In the genomic region with DNA sequence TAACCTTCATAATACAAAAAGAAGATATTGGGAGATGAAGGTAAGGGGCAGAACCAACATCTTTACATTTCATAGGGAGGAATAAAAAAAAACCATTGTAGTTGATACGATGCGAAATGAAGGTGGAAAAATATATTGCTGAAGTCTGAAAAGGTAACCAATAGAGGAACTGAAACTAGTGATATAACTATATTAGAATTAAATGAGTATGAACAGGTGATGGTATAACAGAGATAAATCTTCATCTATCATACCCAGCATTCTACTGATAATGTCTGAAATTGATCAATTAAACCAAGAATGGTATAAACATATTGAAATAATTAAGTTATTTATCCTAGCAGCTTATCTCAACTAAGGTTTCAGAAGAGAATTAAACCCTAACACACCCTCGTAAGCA, we compare ENCODE assay signal across 16 cellular contexts.
"Had no signal": no experiment of that assay in that cellular context is flagged by ENCODE, and none has a peak within 500 bp of the region (broad histone marks: within the 10 kb centered on the region; RNA-seq: fewer than 3 reads in every experiment).

No MANE protein-coding gene starts in this region.

- H3K4me1 Mint-ChIP-seq: activated CD4-positive, alpha-beta T cell treated with anti-CD3 and anti-CD28 coated beads, Interleukin-2, amount 10 ng/mL, durations not matched to agents 7 days and 5 days; memory B cell; stimulated activated naive B cell treated with anti-CD40 and anti-IgM and Interleukin-4, amounts not matched to agents 10 μg/mL and 1 μg/mL and 100 μg/mL, for 72 hours had no signal

- H3K36me3 Mint-ChIP-seq: memory B cell; stimulated activated naive B cell treated with anti-CD40 and anti-IgM and Interleukin-4, amounts not matched to agents 10 μg/mL and 1 μg/mL and 100 μg/mL, for 72 hours had no signal

- H3K27ac Mint-ChIP-seq: activated CD4-positive, alpha-beta T cell treated with anti-CD3 and anti-CD28 coated beads, Interleukin-2, amount 10 ng/mL, durations not matched to agents 7 days and 5 days; activated naive CD8-positive, alpha-beta T cell treated with anti-CD3 and anti-CD28 coated beads, Interleukin-2, amount 10 ng/mL, durations not matched to agents 7 days and 5 days; activated T-cell treated with anti-CD3 and anti-CD28 coated beads, Interleukin-2, amount 50 U/mL, for 72 hours; effector memory CD8-positive, alpha-beta T cell; memory B cell; stimulated activated naive B cell treated with anti-CD40 and anti-IgM and Interleukin-4, amounts not matched to agents 10 μg/mL and 1 μg/mL and 100 μg/mL, for 72 hours had no signal

- ATAC-seq: activated T-cell treated with anti-CD3 and anti-CD28 coated beads, Interleukin-2, amount 50 U/mL, for 72 hours; effector memory CD8-positive, alpha-beta T cell; left ventricle myocardium superior; mucosa of descending colon; naive thymus-derived CD4-positive, alpha-beta T cell; stimulated activated naive B cell treated with anti-CD40 and anti-IgM and Interleukin-4, amounts not matched to agents 10 μg/mL and 1 μg/mL and 100 μg/mL, for 72 hours had no signal

- H3K9me3 Mint-ChIP-seq: activated CD4-positive, alpha-beta T cell treated with anti-CD3 and anti-CD28 coated beads, Interleukin-2, amount 10 ng/mL, durations not matched to agents 7 days and 5 days; activated naive CD8-positive, alpha-beta T cell treated with anti-CD3 and anti-CD28 coated beads, Interleukin-2, amount 10 ng/mL, durations not matched to agents 7 days and 5 days; activated T-cell treated with anti-CD3 and anti-CD28 coated beads, Interleukin-2, amount 50 U/mL, for 72 hours; effector memory CD8-positive, alpha-beta T cell; memory B cell; stimulated activated naive B cell treated with anti-CD40 and anti-IgM and Interleukin-4, amounts not matched to agents 10 μg/mL and 1 μg/mL and 100 μg/mL, for 72 hours had no signal

- DNase-seq: activated CD4-positive, alpha-beta T cell treated with anti-CD3 and anti-CD28 coated beads, Interleukin-2, amount 10 ng/mL, durations not matched to agents 7 days and 5 days; activated CD8-positive, alpha-beta memory T cell treated with anti-CD3 and anti-CD28 coated beads, Interleukin-2, amount 50 U/mL, for 48 hours; activated gamma-delta T cell treated with Interleukin-2 at 50 U/mL for 16 hours; activated naive CD8-positive, alpha-beta T cell treated with anti-CD3 and anti-CD28 coated beads, Interleukin-2, amount 10 ng/mL, durations not matched to agents 7 days and 5 days; activated T-cell treated with anti-CD3 and anti-CD28 coated beads, Interleukin-2, amount 50 U/mL, for 72 hours; aorta; dermis blood vessel endothelial cell; effector memory CD8-positive, alpha-beta T cell; left ventricle myocardium superior; mucosa of descending colon; naive thymus-derived CD4-positive, alpha-beta T cell; retina; stimulated activated naive B cell treated with anti-CD40 and anti-IgM and Interleukin-4, amounts not matched to agents 10 μg/mL and 1 μg/mL and 100 μg/mL, for 72 hours; tibial artery; uterus had no signal

- H3K4me3 Mint-ChIP-seq: activated CD4-positive, alpha-beta T cell treated with anti-CD3 and anti-CD28 coated beads, Interleukin-2, amount 10 ng/mL, durations not matched to agents 7 days and 5 days; activated naive CD8-positive, alpha-beta T cell treated with anti-CD3 and anti-CD28 coated beads, Interleukin-2, amount 10 ng/mL, durations not matched to agents 7 days and 5 days; activated T-cell treated with anti-CD3 and anti-CD28 coated beads, Interleukin-2, amount 50 U/mL, for 72 hours; effector memory CD8-positive, alpha-beta T cell; memory B cell; stimulated activated naive B cell treated with anti-CD40 and anti-IgM and Interleukin-4, amounts not matched to agents 10 μg/mL and 1 μg/mL and 100 μg/mL, for 72 hours had no signal
